Comparison of ENCODE assay signal across 19 cellular contexts in genomic region chr5:7376889-7377288, GRCh38. TPM values are rescaled to one million over a fixed set of nuclear protein-coding genes. Genes with fewer than 3 reads are reported as not detected.
"Had no signal": no experiment of that assay in that cellular context is flagged by ENCODE, and none has a peak within 500 bp of the region (broad histone marks: within the 10 kb centered on the region; RNA-seq: fewer than 3 reads in every experiment).

No MANE protein-coding gene starts in this region.

- DNase-seq: activated CD4-positive, alpha-beta T cell treated with anti-CD3 and anti-CD28 coated beads, Interleukin-2, amount 10 ng/mL, durations not matched to agents 24 days and 14 days; activated CD8-positive, alpha-beta T cell treated with anti-CD3 and anti-CD28 coated beads for 36 hours; activated naive CD4-positive, alpha-beta T cell treated with anti-CD3 and anti-CD28 coated beads for 36 hours; activated T-cell treated with anti-CD3 and anti-CD28 coated beads, Interleukin-2, amount 50 U/mL, for 1 hour; body of pancreas; dermis blood vessel endothelial cell; effector memory CD8-positive, alpha-beta T cell; esophagus squamous epithelium; stimulated activated CD4-positive, alpha-beta T cell treated with anti-CD3 and anti-CD28 coated beads, Interleukin-4, amount 100 ng/mL, for 1 hour; testis had no signal

- H3K4me1 ChIP-seq: body of pancreas, esophagus squamous epithelium, parathyroid adenoma, testis had no signal

- H3K9me3 ChIP-seq: body of pancreas, esophagus squamous epithelium, neutrophil, testis had no signal

- H3K4me2 ChIP-seq: smooth muscle cell had no signal

- ATAC-seq: activated CD8-positive, alpha-beta T cell treated with anti-CD3 and anti-CD28 coated beads for 36 hours; body of pancreas; effector memory CD8-positive, alpha-beta T cell; natural killer cell treated with Interleukin-12 subunit alpha and Interleukin-12 subunit beta and Interleukin-15 and Interleukin-18, amount 100 ng/mL, for 72 hours; sciatic nerve; stimulated activated memory B cell treated with anti-CD40 and anti-IgM and Interleukin-4, amounts not matched to agents 10 μg/mL and 1 μg/mL and 100 μg/mL, for 72 hours had no signal

- H3K9ac ChIP-seq: parathyroid adenoma had no signal

- H3K27me3 ChIP-seq: body of pancreas, esophagus squamous epithelium, neutrophil, testis had no signal

- H3K27ac ChIP-seq: body of pancreas, esophagus squamous epithelium, neutrophil, parathyroid adenoma, testis had no signal

- H3K4me3 ChIP-seq: body of pancreas, esophagus squamous epithelium, lung, smooth muscle cell, testis had no signal

- H3K36me3 ChIP-seq: esophagus squamous epithelium, neutrophil had no signal

RNA-seq across cellular contexts. Expression of gene ADCY2, which starts 19.0 kb away (rescaled TPM):
- total RNA-seq: activated CD4-positive, alpha-beta T cell treated with anti-CD3 and anti-CD28 coated beads, Interleukin-2, amount 10 ng/mL, durations not matched to agents 24 days and 14 days; activated CD8-positive, alpha-beta T cell treated with anti-CD3 and anti-CD28 coated beads for 36 hours; activated naive CD4-positive, alpha-beta T cell treated with anti-CD3 and anti-CD28 coated beads for 36 hours; activated T-helper 2 cell treated with anti-CD3 and anti-CD28 coated beads, Interferon-gamma antibody, Interleukin-2, Interleukin-4, amounts not matched to agents 10 μg/mL and 5 μg/mL and 100 μg/mL, durations not matched to agents 14 hours and 24 hours and 36 hours; dermis blood vessel endothelial cell; natural killer cell treated with Interleukin-12 subunit alpha and Interleukin-12 subunit beta and Interleukin-15 and Interleukin-18, amount 100 ng/mL, for 72 hours; T-helper 2 cell treated with Interferon-gamma antibody and Interleukin-4, amounts not matched to agents 100 ng/mL and 5 ng/mL, for 36 hours had no signal
